Comparison of ENCODE assay signal across 24 cellular contexts in the genomic region with DNA sequence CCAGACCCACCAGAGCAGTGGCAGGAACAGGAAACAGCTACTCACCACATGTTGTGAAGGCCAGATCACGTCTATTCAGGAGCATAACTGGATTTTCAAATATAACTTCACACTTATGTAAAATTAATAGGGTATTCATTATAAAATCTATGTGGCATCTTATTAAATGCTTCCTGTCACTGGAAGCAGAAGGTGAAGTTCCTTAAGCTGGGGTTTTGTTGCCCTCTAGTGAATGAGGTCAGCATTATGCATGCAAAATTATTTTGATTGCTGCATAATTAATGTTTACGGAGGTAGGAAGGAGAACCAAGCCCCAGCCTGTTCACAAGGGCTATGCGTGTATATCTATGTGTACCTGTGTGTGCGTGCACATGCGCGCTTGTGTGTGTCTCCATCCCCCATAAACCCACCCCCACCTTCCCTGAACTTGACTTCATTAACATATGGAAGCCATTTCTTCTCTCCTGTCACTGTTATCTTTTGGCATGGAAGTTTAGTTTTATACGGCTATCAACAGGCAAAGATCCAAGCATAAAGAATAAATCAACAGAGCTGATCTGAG.
DNase-seq lines count a peak whose midpoint lies in the region; ATAC-seq, FAIRE-seq and TF ChIP-seq lines count a peak whose summit lies in the region.
"Had no signal": no experiment of that assay in that cellular context is flagged by ENCODE, and none has a peak within 500 bp of the region (broad histone marks: within the 10 kb centered on the region; RNA-seq: fewer than 3 reads in every experiment).

No MANE protein-coding gene starts in this region.

- no peaks in the 10 kb centered on the region for H3K36me3 Mint-ChIP-seq in neural crest cell (ENCODE audit: low read depth)

- H3K27ac ChIP-seq in DND-41 (ENCODE audit: low read length) = no peak overlapping the region
- H3K27ac ChIP-seq in RWPE1 = no peak overlapping the region
- H3K27ac ChIP-seq: ascending aorta, heart left ventricle, testis had no signal

- H3K9ac ChIP-seq in DND-41 (ENCODE audit: low read depth, low read length) = no peak overlapping the region

- no peak overlapping the region for H3K4me3 ChIP-seq in DND-41 (ENCODE audit: low read depth in 1 of 2, low read length in 2 of 2)
- H3K4me3 ChIP-seq in LNCaP clone FGC (ENCODE audit: low read depth, low read length) = no peak overlapping the region
- H3K4me3 ChIP-seq: ascending aorta, heart left ventricle, testis had no signal

- H3K27me3 ChIP-seq in DND-41 (ENCODE audit: insufficient read depth, low read length, poor library complexity) = no peaks in the 10 kb centered on the region
- H3K27me3 ChIP-seq: ascending aorta, testis had no signal

- no peaks in the 10 kb centered on the region for H3K79me2 ChIP-seq in DND-41 (ENCODE audit: insufficient read depth, low read length)

- no peaks in the 10 kb centered on the region for H4K20me1 ChIP-seq in DND-41 (ENCODE audit: insufficient read depth, low read length)

- H3K27ac Mint-ChIP-seq in neural crest cell (ENCODE audit: unreplicated experiment) = peak overlapping the region; percentile 78
- H3K27ac Mint-ChIP-seq: activated CD4-positive, alpha-beta T cell treated with anti-CD3 and anti-CD28 coated beads, Interleukin-2, amount 10 ng/mL, durations not matched to agents 24 days and 14 days; activated naive CD4-positive, alpha-beta T cell treated with anti-CD3 and anti-CD28 coated beads for 36 hours; naive thymus-derived CD4-positive, alpha-beta T cell had no signal

- CTCF ChIA-PET in RWPE1 (lab: Yijun Ruan, JAX) = interaction anchor here (0.6 to 1.6 kb wide), 6 partner anchors 12 to 1112 kb away, joined by 3 to 10 read pairs (median 4); no protein-coding TSS in a partner anchor

- peaks cover 6% of the 10 kb centered on the region; the same call in 1 of the 2 replicates for H3K4me1 ChIP-seq in DND-41 (ENCODE audit: insufficient read depth, low read length)
- H3K4me1 ChIP-seq: ascending aorta, heart left ventricle, testis had no signal

- no peaks in the 10 kb centered on the region for H3K36me3 ChIP-seq in DND-41 (ENCODE audit: insufficient read depth, low read length)
- H3K36me3 ChIP-seq: ascending aorta, heart left ventricle had no signal

- peaks cover 10% of the 10 kb centered on the region for H3K27me3 Mint-ChIP-seq in neural crest cell (ENCODE audit: low read depth)
- H3K27me3 Mint-ChIP-seq: activated CD4-positive, alpha-beta T cell treated with anti-CD3 and anti-CD28 coated beads, Interleukin-2, amount 10 ng/mL, durations not matched to agents 24 days and 14 days had no signal

- H3K4me2 ChIP-seq in DND-41 (ENCODE audit: insufficient read depth, low read length) = no peak overlapping the region

- no peak overlapping the region for H3K4me3 Mint-ChIP-seq in neural crest cell
- H3K4me3 Mint-ChIP-seq: activated CD4-positive, alpha-beta T cell treated with anti-CD3 and anti-CD28 coated beads, Interleukin-2, amount 10 ng/mL, durations not matched to agents 24 days and 14 days; activated naive CD4-positive, alpha-beta T cell treated with anti-CD3 and anti-CD28 coated beads for 36 hours; naive thymus-derived CD4-positive, alpha-beta T cell had no signal

- TF ChIP-seq CTCF in DND-41 (IDR thresholded peaks at IDR 0.05; ENCODE audit: borderline replicate concordance, extremely low read depth, low read length, poor library complexity, severe bottlenecking) = peak; percentile 40
- peak; percentile 22; the same call in 1 of the 2 replicates for TF ChIP-seq CTCF in LNCaP clone FGC (IDR thresholded peaks at IDR 0.05; ENCODE audit: control insufficient read depth, extremely low read depth, insufficient read depth)
- no peak for TF ChIP-seq CTCF in neural crest cell (conservative IDR thresholded peaks at IDR 0.05)
- TF ChIP-seq CTCF in RWPE1 (conservative IDR thresholded peaks at IDR 0.05; ENCODE audit: low read depth) = no peak

- peaks cover 5% of the 10 kb centered on the region for H3K9me3 Mint-ChIP-seq in neural crest cell
- H3K9me3 Mint-ChIP-seq: activated CD4-positive, alpha-beta T cell treated with anti-CD3 and anti-CD28 coated beads, Interleukin-2, amount 10 ng/mL, durations not matched to agents 24 days and 14 days had no signal

- ATAC-seq in DND-41 (ENCODE audit: insufficient read depth, low read depth) = no peak
- ATAC-seq: heart left ventricle; naive thymus-derived CD4-positive, alpha-beta T cell; PC-3; SK-N-SH treated with all-trans-retinoic acid at 6 μM for 48 hours had no signal

- no peaks in the 10 kb centered on the region for H3K4me1 Mint-ChIP-seq in neural crest cell
- H3K4me1 Mint-ChIP-seq: activated CD4-positive, alpha-beta T cell treated with anti-CD3 and anti-CD28 coated beads, Interleukin-2, amount 10 ng/mL, durations not matched to agents 24 days and 14 days had no signal

- FAIRE-seq in frontal cortex (lab: Jason Lieb, UNC) = no peak
- FAIRE-seq: small intestine had no signal

- H2AFZ ChIP-seq in DND-41 (ENCODE audit: low read depth, low read length) = no peak overlapping the region

- H3K9me3 ChIP-seq in DND-41 (ENCODE audit: insufficient read depth, low read length, severe bottlenecking) = no peaks in the 10 kb centered on the region
- H3K9me3 ChIP-seq: ascending aorta, testis had no signal

- DNase-seq in DND-41 (no peak), LNCaP clone FGC (ENCODE audit: low read depth) (no peak), cerebellum (ENCODE audit: low spot score) (peak; percentile 13), neural crest cell (ENCODE audit: low read depth, low spot score) (no peak), frontal cortex (ENCODE audit: low spot score in 2 of 2) (no peak), RWPE1 (ENCODE audit: low spot score) (no peak)
- no peak for DNase-seq in effector CD4-positive, alpha-beta T cell
- DNase-seq: activated CD4-positive, alpha-beta T cell treated with anti-CD3 and anti-CD28 coated beads, Interleukin-2, amount 10 ng/mL, durations not matched to agents 24 days and 14 days; activated naive CD4-positive, alpha-beta T cell treated with anti-CD3 and anti-CD28 coated beads for 36 hours; activated T-cell treated with anti-CD3 and anti-CD28 coated beads for 4 hours; C1 segment of cervical spinal cord; cortex of kidney; DMS53; H7; heart left ventricle; naive thymus-derived CD4-positive, alpha-beta T cell; NCI-H2029 treated with DMSO at 0.1 percent for 48 hours; NCI-H524 treated with DMSO at 0.1 percent for 48 hours; PC-3; small intestine; stimulated activated CD4-positive, alpha-beta T cell treated with anti-CD3 and anti-CD28 coated beads, Interleukin-4, amount 100 ng/mL, for 24 hours; testis had no signal

- POLR2A ChIA-PET in RWPE1 (lab: Yijun Ruan, JAX; ENCODE audit: low non-redundant PET) = interaction anchor here (0.5 kb wide), 1 partner anchor 51 kb away, joined by 4 read pairs; no protein-coding TSS in a partner anchor

Comparison
In these comparisons a context has a peak if more than half of its experiments do, and no peak if none do; other contexts are left out.
1. CTCF ChIP-seq: peak in DND-41 (single experiment) and LNCaP clone FGC (single experiment); none in neural crest cell (single experiment) and RWPE1 (single experiment).